11 cellular contexts compared by ENCODE assay signal in the genomic region with DNA sequence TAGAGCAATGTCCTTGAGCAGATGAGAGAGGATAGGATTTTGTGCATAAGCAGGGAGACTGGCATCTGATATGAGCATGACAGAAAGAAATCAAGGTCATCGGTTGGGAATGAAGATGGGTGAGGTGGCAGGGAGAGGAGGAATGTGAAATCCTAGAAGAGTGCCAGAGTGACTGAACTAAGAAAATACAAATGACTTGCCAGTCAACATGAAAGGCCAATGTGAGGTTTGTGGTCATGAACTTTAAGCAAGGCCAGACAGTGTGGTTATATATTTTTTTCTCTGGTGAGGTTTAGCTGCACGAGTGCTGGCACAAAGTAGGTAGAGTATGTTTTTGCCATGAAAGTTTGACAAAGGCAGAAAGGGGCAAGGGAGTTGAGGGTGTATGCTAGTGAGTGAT. TPM values are rescaled to one million over a fixed set of nuclear protein-coding genes. Genes with fewer than 3 reads are reported as not detected.
DNase-seq lines count a peak whose midpoint lies in the region; ATAC-seq and TF ChIP-seq lines count a peak whose summit lies in the region.
"Had no signal": no experiment of that assay in that cellular context is flagged by ENCODE, and none has a peak within 500 bp of the region (broad histone marks: within the 10 kb centered on the region; RNA-seq: fewer than 3 reads in every experiment).

No MANE protein-coding gene starts in this region.

- H3K36me3 ChIP-seq in esophagus muscularis mucosa: no peaks in the 10 kb centered on the region
- H3K36me3 ChIP-seq: sigmoid colon had no signal

- ATAC-seq in GM19328 (IDR thresholded peaks at IDR 0.05; ENCODE audit: unreplicated experiment) (peak; percentile 81), HG03432 (IDR thresholded peaks at IDR 0.05; ENCODE audit: unreplicated experiment) (peak; percentile 76), HG03139 (IDR thresholded peaks at IDR 0.05; ENCODE audit: unreplicated experiment) (no peak), foreskin keratinocyte (no peak)

- DNase-seq in ELR (ENCODE audit: low read depth) (peak; percentile 31), esophagus muscularis mucosa (ENCODE audit: extremely low spot score) (peak; percentile 29), inferior parietal cortex (ENCODE audit: extremely low spot score) (no peak), NCI-H510A (lab: John Stamatoyannopoulos, UW) (no peak), foreskin keratinocyte (no peak)
- DNase-seq: activated naive CD8-positive, alpha-beta T cell treated with anti-CD3 and anti-CD28 coated beads, Interleukin-2, amount 10 ng/mL, durations not matched to agents 7 days and 5 days; NCI-H82; sigmoid colon had no signal

- H3K4me1 ChIP-seq in esophagus muscularis mucosa: peaks cover 0 to 7% (median 6%) of the 10 kb centered on the region in 4 donors
- H3K4me1 ChIP-seq in foreskin keratinocyte: peaks cover 14% of the 10 kb centered on the region

- TF ChIP-seq CTCF in esophagus muscularis mucosa (IDR thresholded peaks at IDR 0.05): no peak
- no peak for TF ChIP-seq CTCF in foreskin keratinocyte (conservative IDR thresholded peaks at IDR 0.05)

- H3K27ac ChIP-seq in esophagus muscularis mucosa (replicated peaks in 1 of 4): no peak overlapping the region
- no peak overlapping the region for H3K27ac ChIP-seq in foreskin keratinocyte

- intact Hi-C loops in esophagus muscularis mucosa (cut with DNase I): no loop called here

- TF ChIP-seq EP300 in esophagus muscularis mucosa (IDR thresholded peaks at IDR 0.05): no peak

- no peaks in the 10 kb centered on the region for H3K27me3 ChIP-seq in esophagus muscularis mucosa
- H3K27me3 ChIP-seq in foreskin keratinocyte: no peaks in the 10 kb centered on the region
- H3K27me3 ChIP-seq: sigmoid colon had no signal

- H3K9me3 ChIP-seq in esophagus muscularis mucosa: no peaks in the 10 kb centered on the region
- H3K9me3 ChIP-seq: sigmoid colon had no signal

- 87% methylated on average over 2 of the region's 2 CpGs for WGBS in esophagus muscularis mucosa

- no peak for TF ChIP-seq POLR2A in esophagus muscularis mucosa (IDR thresholded peaks at IDR 0.05; ENCODE audit: low read depth)

- H3K4me3 ChIP-seq in esophagus muscularis mucosa: no peak overlapping the region
- H3K4me3 ChIP-seq: sigmoid colon had no signal

RNA-seq across cellular contexts. Expression of a gene that starts 21.2 kb away (rescaled TPM):
- total RNA-seq in esophagus muscularis mucosa: 1 to 10 TPM; 1.2 to 5.1 (median 4.0) TPM
- 5.9 and 6.6 TPM in 2 replicates for total RNA-seq in foreskin keratinocyte
- 4.0 and 6.4 TPM in 2 replicates for polyA plus RNA-seq in foreskin keratinocyte

RNA-seq across cellular contexts. Expression of a gene that starts 41.0 kb away (rescaled TPM):
- total RNA-seq in esophagus muscularis mucosa (10 to 100 TPM; 31.8 to 47.3 (median 36.3) TPM), foreskin keratinocyte (28.8 and 29.8 TPM in 2 replicates)
- polyA plus RNA-seq in foreskin keratinocyte: 5.6 and 7.1 TPM in 2 replicates

Comparison
In these comparisons a context has a peak if more than half of its experiments do, and no peak if none do; other contexts are left out.
1. DNase-seq: peak in ELR (single experiment) and esophagus muscularis mucosa (single experiment); none in inferior parietal cortex (single experiment), NCI-H510A (single experiment) and foreskin keratinocyte (0 of 2).
2. ATAC-seq: peak in GM19328 (single experiment) and HG03432 (single experiment); none in HG03139 (single experiment) and foreskin keratinocyte (single experiment).